In genomic region chr3:127959873-127960272, GRCh38 we compare ENCODE assay signal across 8 cellular contexts. TPM values are rescaled to one million over a fixed set of nuclear protein-coding genes. Genes with fewer than 3 reads are reported as not detected.
DNase-seq lines count a peak whose midpoint lies in the region; ATAC-seq and TF ChIP-seq lines count a peak whose summit lies in the region.

No MANE protein-coding gene starts in this region.

- H3K4me1 ChIP-seq in colonic mucosa, result no peaks in the 10 kb centered on the region

- TF ChIP-seq CTCF in colonic mucosa (IDR thresholded peaks at IDR 0.05) (peak; percentile 25), nephron (IDR thresholded peaks at IDR 0.05; ENCODE audit: unreplicated experiment in 3 of 3) (peak; percentile 50 to 56 (median 55))

- H3K27me3 Mint-ChIP-seq in activated CD4-positive, alpha-beta T cell treated with anti-CD3 and anti-CD28 coated beads for 36 hours, result peaks cover 5% of the 10 kb centered on the region
- no peaks in the 10 kb centered on the region for H3K27me3 Mint-ChIP-seq in nephron (ENCODE audit: low read depth)

- DNase-seq in activated CD4-positive, alpha-beta T cell treated with anti-CD3 and anti-CD28 coated beads for 36 hours, result peak; percentile 17
- DNase-seq in activated CD4-positive, alpha-beta T cell treated with anti-CD3 and anti-CD28 coated beads, Interleukin-2, amount 50 U/mL, for 1 hour, result no peak
- DNase-seq in NCI-H345 treated with DMSO at 0.1 percent for 48 hours (lab: John Stamatoyannopoulos, UW; ENCODE audit: unreplicated experiment) (peak; percentile 4), colonic mucosa (peak; percentile 35), RPMI8226 (no peak), cerebellar nuclear complex (lab: John Stamatoyannopoulos, UW) (no peak)
- no peak for DNase-seq in stimulated activated CD4-positive, alpha-beta T cell treated with anti-CD3 and anti-CD28 coated beads, Interleukin-2, amount 100 ng/mL, for 48 hours

- POLR2A ChIA-PET in activated CD4-positive, alpha-beta T cell treated with anti-CD3 and anti-CD28 coated beads for 36 hours (lab: Charles Lee), result no interaction called here

- no peak for ATAC-seq in activated CD4-positive, alpha-beta T cell treated with anti-CD3 and anti-CD28 coated beads for 36 hours

- no peak overlapping the region for H3K27ac Mint-ChIP-seq in activated CD4-positive, alpha-beta T cell treated with anti-CD3 and anti-CD28 coated beads for 36 hours
- no peak overlapping the region for H3K27ac Mint-ChIP-seq in nephron

- H3K4me3 Mint-ChIP-seq in activated CD4-positive, alpha-beta T cell treated with anti-CD3 and anti-CD28 coated beads for 36 hours, result no peak overlapping the region
- H3K4me3 Mint-ChIP-seq in nephron, result no peak overlapping the region

- H3K36me3 ChIP-seq in colonic mucosa, result no peaks in the 10 kb centered on the region

- H3K4me1 Mint-ChIP-seq in activated CD4-positive, alpha-beta T cell treated with anti-CD3 and anti-CD28 coated beads for 36 hours, result no peaks in the 10 kb centered on the region
- peaks cover 6% of the 10 kb centered on the region for H3K4me1 Mint-ChIP-seq in nephron

- no peaks in the 10 kb centered on the region for H3K9me3 Mint-ChIP-seq in activated CD4-positive, alpha-beta T cell treated with anti-CD3 and anti-CD28 coated beads for 36 hours (ENCODE audit: low read depth)
- H3K9me3 Mint-ChIP-seq in nephron, result no peaks in the 10 kb centered on the region

- H3K27ac ChIP-seq in colonic mucosa, result no peak overlapping the region

- H3K36me3 Mint-ChIP-seq in activated CD4-positive, alpha-beta T cell treated with anti-CD3 and anti-CD28 coated beads for 36 hours (ENCODE audit: low read depth), result no peaks in the 10 kb centered on the region
- H3K36me3 Mint-ChIP-seq in nephron (ENCODE audit: low read depth), result no peaks in the 10 kb centered on the region

- no peaks in the 10 kb centered on the region for H3K27me3 ChIP-seq in colonic mucosa

- H3K4me3 ChIP-seq in colonic mucosa, result no peak overlapping the region

- CTCF ChIA-PET in activated CD4-positive, alpha-beta T cell treated with anti-CD3 and anti-CD28 coated beads for 36 hours (lab: Charles Lee), result interaction anchor here (0.6 to 0.7 kb wide), 2 partner anchors 9 to 12 kb away, joined by 4 read pairs; no protein-coding TSS in a partner anchor

- intact Hi-C loops in activated CD4-positive, alpha-beta T cell treated with anti-CD3 and anti-CD28 coated beads for 36 hours (cut with DNase I, micrococcal nuclease), result loop anchor here in 1 of 2 experiments (10.0 kb wide), 1 partner anchor 1605 kb away; the partner anchor contains the start of gene KLF15
- intact Hi-C loops in colonic mucosa (cut with DNase I), result no loop called here

- no peaks in the 10 kb centered on the region for H3K9me3 ChIP-seq in colonic mucosa

- H3K9ac ChIP-seq in colonic mucosa (ENCODE audit: low read depth in 2 of 2, low read length in 2 of 2), result no peak overlapping the region

RNA-seq across cellular contexts. Expression of gene KBTBD12, which starts 44.8 kb away (rescaled TPM):
- total RNA-seq in activated CD4-positive, alpha-beta T cell treated with anti-CD3 and anti-CD28 coated beads for 36 hours, result not detected
- total RNA-seq in colonic mucosa, result 1 to 10 TPM; 3.2 to 4.1 TPM

Comparison
In these comparisons a context has a peak if more than half of its experiments do, and no peak if none do; other contexts are left out.
1. DNase-seq: peak in activated CD4-positive, alpha-beta T cell treated with anti-CD3 and anti-CD28 coated beads for 36 hours (single experiment), NCI-H345 treated with DMSO at 0.1 percent for 48 hours (single experiment) and colonic mucosa (single experiment); none in activated CD4-positive, alpha-beta T cell treated with anti-CD3 and anti-CD28 coated beads, Interleukin-2, amount 50 U/mL, for 1 hour (single experiment), RPMI8226 (single experiment), stimulated activated CD4-positive, alpha-beta T cell treated with anti-CD3 and anti-CD28 coated beads, Interleukin-2, amount 100 ng/mL, for 48 hours (0 of 2) and cerebellar nuclear complex (0 of 2).
2. RNA of gene KBTBD12, which starts 44.8 kb away (total RNA-seq): 3.2 to 4.1 TPM in colonic mucosa; not detected in activated CD4-positive, alpha-beta T cell treated with anti-CD3 and anti-CD28 coated beads for 36 hours; every median in the first group is over 4 times any median in the second.